Comparison of ENCODE assay signal across 13 cellular contexts in genomic region chr5:64570395-64570996, GRCh38.
DNase-seq lines count a peak whose midpoint lies in the region.
"Had no signal": no experiment of that assay in that cellular context is flagged by ENCODE, and none has a peak within 500 bp of the region (broad histone marks: within the 10 kb centered on the region; RNA-seq: fewer than 3 reads in every experiment).

No MANE protein-coding gene starts in this region.

- H3K36me3 ChIP-seq in endocrine pancreas (ENCODE audit: control insufficient read depth, insufficient read depth, low read length) = no peaks in the 10 kb centered on the region
- H3K36me3 ChIP-seq: BLaER1 treated with 17β-estradiol and CSF1 and Interleukin-3, amounts not matched to agents 10 nM and 100 nM had no signal

- H3K4me3 ChIP-seq in endocrine pancreas (ENCODE audit: control insufficient read depth, insufficient read depth, low read length) = peak overlapping the region; percentile 72
- H3K4me3 ChIP-seq: BLaER1 treated with 17β-estradiol and CSF1 and Interleukin-3, amounts not matched to agents 10 nM and 100 nM had no signal

- DNase-seq in NCI-H1105 treated with DMSO at 0.1 percent for 48 hours (lab: John Stamatoyannopoulos, UW) (peak; percentile 38), NCI-H1105 (lab: John Stamatoyannopoulos, UW) (no peak), NCI-H774 (lab: John Stamatoyannopoulos, UW) (peak; percentile 7), NCI-H446 (lab: John Stamatoyannopoulos, UW) (no peak), SK-N-DZ (ENCODE audit: low spot score) (no peak), G401 (ENCODE audit: low spot score) (no peak)
- DNase-seq: ACHN; CD4-positive, CD25-positive, alpha-beta regulatory T cell; DMS79; GOT3; H9 had no signal

- no peaks in the 10 kb centered on the region for H3K27me3 ChIP-seq in endocrine pancreas (ENCODE audit: control insufficient read depth, insufficient read depth, low read length)
- H3K27me3 ChIP-seq: BLaER1 treated with 17β-estradiol and CSF1 and Interleukin-3, amounts not matched to agents 10 nM and 100 nM had no signal

- no peaks in the 10 kb centered on the region for H3K9me3 ChIP-seq in endocrine pancreas (ENCODE audit: control insufficient read depth, low read length)
- H3K9me3 ChIP-seq: BLaER1 treated with 17β-estradiol and CSF1 and Interleukin-3, amounts not matched to agents 10 nM and 100 nM had no signal

- peaks cover 13% of the 10 kb centered on the region for H3K4me1 ChIP-seq in endocrine pancreas (ENCODE audit: control insufficient read depth, insufficient read depth, low read length)
- H3K4me1 ChIP-seq: BLaER1 treated with 17β-estradiol and CSF1 and Interleukin-3, amounts not matched to agents 10 nM and 100 nM had no signal

- no peak overlapping the region for H3K9ac ChIP-seq in endocrine pancreas (ENCODE audit: control insufficient read depth, insufficient read depth, low read length)
- H3K9ac ChIP-seq: BLaER1 treated with 17β-estradiol and CSF1 and Interleukin-3, amounts not matched to agents 10 nM and 100 nM had no signal

- in situ Hi-C loops in G401 (cut with HindIII; ENCODE audit: low sequenced_read_pairs) = no loop called here

Comparison
In these comparisons a context has a peak if more than half of its experiments do, and no peak if none do; other contexts are left out.
1. DNase-seq: peak in NCI-H1105 treated with DMSO at 0.1 percent for 48 hours (single experiment) and NCI-H774 (single experiment); none in NCI-H1105 (single experiment), NCI-H446 (0 of 2), SK-N-DZ (single experiment) and G401 (single experiment).